In the genomic region with DNA sequence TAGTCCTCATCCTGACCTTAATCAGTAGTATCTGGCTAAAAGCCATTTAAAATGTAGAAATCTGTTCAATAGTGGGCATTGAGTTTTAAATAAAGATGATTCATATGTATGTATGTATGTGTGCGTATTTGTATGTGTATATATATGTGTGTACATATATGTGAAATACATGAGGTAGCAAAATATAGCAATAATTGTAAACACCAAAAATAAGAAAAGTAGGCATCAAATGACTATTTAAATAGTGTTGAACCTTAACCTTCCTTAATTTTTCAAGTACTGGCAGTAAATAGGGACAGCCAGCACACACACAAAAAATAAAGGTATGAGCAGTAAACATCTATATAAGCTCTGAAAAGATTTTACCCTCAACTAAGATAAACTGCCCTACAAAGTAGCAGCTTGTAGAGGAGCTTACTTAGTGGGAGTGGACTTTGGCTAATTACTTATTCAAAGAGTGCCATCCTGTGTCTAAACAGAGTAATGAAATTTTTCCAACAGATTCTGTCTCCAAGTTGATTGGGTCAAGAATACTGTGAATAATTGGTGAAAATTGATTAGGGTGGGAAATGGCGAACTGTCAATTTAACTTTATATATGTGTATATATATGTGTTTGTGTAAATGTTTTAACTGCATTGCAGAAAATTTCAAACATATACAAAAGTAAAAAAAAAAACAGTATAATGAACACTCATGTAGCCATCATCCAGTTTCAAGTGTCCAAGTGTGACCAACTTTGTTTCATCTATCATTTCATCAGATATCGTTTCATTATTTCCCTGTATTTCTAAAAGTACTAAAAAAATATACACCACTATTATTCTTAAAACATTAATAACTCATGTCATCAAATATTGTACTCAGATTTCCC, we compare ENCODE assay signal across 8 cellular contexts. TPM values are rescaled to one million over a fixed set of nuclear protein-coding genes. Genes with fewer than 3 reads are reported as not detected.
DNase-seq lines count a peak whose midpoint lies in the region; ATAC-seq, FAIRE-seq and TF ChIP-seq lines count a peak whose summit lies in the region.

No MANE protein-coding gene starts in this region.

- in situ Hi-C loops in GM13977 (cut with MboI; ENCODE audit: low pct_unique_long_range_greater_than_20kb, low sequenced_read_pairs, unreplicated experiment): loop anchor here (10.0 to 25.0 kb wide), 4 partner anchors 396 to 846 kb away; no protein-coding TSS in a partner anchor

- no peak for FAIRE-seq in GM12891 (lab: Jason Lieb, UNC)

- no peak for TF ChIP-seq POLR2A in GM12891 (IDR thresholded peaks at IDR 0.05; ENCODE audit: low read depth, low read length)

- peak overlapping the region; percentile 84 for H3K4me3 ChIP-seq in WI38 (ENCODE audit: low read depth, low read length)
- peak overlapping the region; percentile 84 to 88 for H3K4me3 ChIP-seq in foreskin fibroblast (ENCODE audit: low read depth in 1 of 2, low read length in 2 of 2)

- DNase-seq in AG08396 (ENCODE audit: low spot score) (peak; percentile 44), GM13977 (ENCODE audit: low spot score) (peak; percentile 45), NCI-H146 treated with DMSO at 0.1 percent for 48 hours (lab: John Stamatoyannopoulos, UW; ENCODE audit: unreplicated experiment) (peak; percentile 34), foreskin fibroblast (peak; percentile 56 to 80), non-pigmented ciliary epithelial cell (ENCODE audit: low read depth) (peak; percentile 46), GM12891 (ENCODE audit: insufficient read length, low spot score) (no peak)

- TF ChIP-seq CTCF in GM13977 (IDR thresholded peaks at IDR 0.05; ENCODE audit: extremely low read depth, insufficient read depth, missing control alignments) (peak; percentile 48), WI38 (IDR thresholded peaks at IDR 0.05; ENCODE audit: low read depth, low read length) (peak; percentile 18; the same call in 1 of the 2 replicates), foreskin fibroblast (IDR thresholded peaks at IDR 0.05; ENCODE audit: low read depth, low read length) (peak; percentile 51)

- ATAC-seq in HG02938 (IDR thresholded peaks at IDR 0.05; ENCODE audit: unreplicated experiment): peak; percentile 41

TF ChIP-seq in GM12891, 5 proteins besides CTCF, POLR2A, EP300 and RAD21:
- TF ChIP-seq PAX5 (IDR thresholded peaks at IDR 0.05; ENCODE audit: insufficient read depth, low read length, severe bottlenecking) (no peak), SPI1 (IDR thresholded peaks at IDR 0.05; ENCODE audit: low read depth, low read length) (no peak), POLR2AphosphoS5 (IDR thresholded peaks at IDR 0.05; ENCODE audit: low read depth, low read length) (no peak), TAF1 (IDR thresholded peaks at IDR 0.05; ENCODE audit: low read depth, low read length) (no peak), POU2F2 (IDR thresholded peaks at IDR 0.05; ENCODE audit: low read depth, low read length) (no peak)

RNA-seq across cellular contexts. Expression of a gene that starts 2.0 kb away (rescaled TPM):
- polyA plus RNA-seq in GM12891 (2012; ENCODE audit: low read depth, missing spikeins): 2.3 TPM
